In the genomic region with DNA sequence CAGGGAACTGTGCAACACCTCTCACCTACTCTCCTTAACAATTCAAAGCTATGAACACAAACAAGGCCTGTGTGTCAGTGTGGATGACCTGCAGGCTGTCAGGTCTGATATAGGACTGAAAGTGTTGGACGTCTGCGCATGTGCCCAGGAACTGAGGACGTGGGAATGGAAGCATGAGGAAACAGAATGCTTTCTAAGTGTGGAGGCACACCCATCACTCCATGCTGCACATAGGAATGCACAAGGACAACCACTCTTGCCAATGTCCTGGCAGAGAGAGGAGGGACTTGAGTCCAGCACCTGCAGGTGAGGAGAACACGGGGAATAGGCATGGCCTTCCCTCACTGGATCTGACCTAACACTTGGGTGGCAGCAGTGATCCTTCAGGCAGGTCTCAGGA, we compare ENCODE assay signal across 31 cellular contexts.
"Had no signal": no experiment of that assay in that cellular context is flagged by ENCODE, and none has a peak within 500 bp of the region (broad histone marks: within the 10 kb centered on the region; RNA-seq: fewer than 3 reads in every experiment).

No MANE protein-coding gene starts in this region.

- H3K27me3 Mint-ChIP-seq: activated B cell treated with CpG ODN at 0.5 μM for 24 hours; activated CD8-positive, alpha-beta T cell treated with anti-CD3 and anti-CD28 coated beads for 36 hours; activated naive CD8-positive, alpha-beta T cell; activated T-helper 17 cell treated with anti-CD3 and anti-CD28 coated beads, Interleukin-2, amount 50 U/mL, for 72 hours had no signal

- H3K9me3 ChIP-seq: adrenal gland, body of pancreas, colonic mucosa had no signal

- H3K4me3 Mint-ChIP-seq: activated B cell treated with CpG ODN at 0.5 μM for 24 hours; activated CD8-positive, alpha-beta T cell treated with anti-CD3 and anti-CD28 coated beads for 36 hours; activated naive CD8-positive, alpha-beta T cell; activated T-cell treated with anti-CD3 and anti-CD28 coated beads, Interleukin-2, amount 50 U/mL, for 4 hours; activated T-helper 17 cell treated with anti-CD3 and anti-CD28 coated beads, Interleukin-2, amount 50 U/mL, for 72 hours; T-helper 17 cell; T-helper 2 cell treated with Interferon-gamma antibody and Interleukin-4, amounts not matched to agents 5 μg/mL and 100 μg/mL, for 36 hours had no signal

- H3K36me3 ChIP-seq: adrenal gland, cardiac muscle cell, colonic mucosa, WERI-Rb-1 had no signal

- H3K36me3 Mint-ChIP-seq: activated naive CD8-positive, alpha-beta T cell had no signal

- H3K4me1 Mint-ChIP-seq: activated B cell treated with CpG ODN at 0.5 μM for 24 hours; activated T-helper 17 cell treated with anti-CD3 and anti-CD28 coated beads, Interleukin-2, amount 50 U/mL, for 72 hours; T-helper 17 cell had no signal

- H3K27me3 ChIP-seq: adrenal gland, body of pancreas, cardiac muscle cell, colonic mucosa had no signal

- H3K27ac ChIP-seq: adrenal gland, body of pancreas, cardiac muscle cell, colonic mucosa, epithelial cell of prostate, WERI-Rb-1 had no signal

- H3K4me1 ChIP-seq: adrenal gland, body of pancreas, colonic mucosa had no signal

- H3K27ac Mint-ChIP-seq: activated B cell treated with CpG ODN at 0.5 μM for 24 hours; activated CD8-positive, alpha-beta T cell treated with anti-CD3 and anti-CD28 coated beads for 36 hours; activated naive CD8-positive, alpha-beta T cell; activated T-helper 17 cell treated with anti-CD3 and anti-CD28 coated beads, Interleukin-2, amount 50 U/mL, for 72 hours; T-helper 17 cell; T-helper 2 cell treated with Interferon-gamma antibody and Interleukin-4, amounts not matched to agents 5 μg/mL and 100 μg/mL, for 36 hours had no signal

- H3K9me3 Mint-ChIP-seq: activated CD8-positive, alpha-beta T cell treated with anti-CD3 and anti-CD28 coated beads for 36 hours; activated T-cell treated with anti-CD3 and anti-CD28 coated beads, Interleukin-2, amount 50 U/mL, for 4 hours; activated T-helper 17 cell treated with anti-CD3 and anti-CD28 coated beads, Interleukin-2, amount 50 U/mL, for 72 hours had no signal

- DNase-seq: activated B cell treated with CpG ODN at 0.5 μM for 24 hours; activated CD4-positive, alpha-beta T cell treated with anti-CD3 and anti-CD28 coated beads for 48 hours; activated CD4-positive, alpha-beta T cell treated with anti-CD3 and anti-CD28 coated beads, Interleukin-2, amount 50 U/mL, for 1 hour; activated CD4-positive, alpha-beta T cell treated with anti-CD3 and anti-CD28 coated beads, Interleukin-2, amount 50 U/mL, for 48 hours; activated CD8-positive, alpha-beta memory T cell treated with anti-CD3 and anti-CD28 coated beads for 24 hours; activated CD8-positive, alpha-beta T cell treated with anti-CD3 and anti-CD28 coated beads for 36 hours; activated effector memory CD4-positive, alpha-beta T cell treated with Interleukin-2 at 50 U/mL for 16 hours; activated gamma-delta T cell treated with Interleukin-2 at 50 U/mL for 16 hours; activated naive CD4-positive, alpha-beta T cell treated with anti-CD3 and anti-CD28 coated beads, Interleukin-2, amount 50 U/mL, for 16 hours; activated naive CD4-positive, alpha-beta T cell treated with Interleukin-2 at 50 U/mL for 16 hours; activated T-cell treated with anti-CD3 and anti-CD28 coated beads, Interleukin-2, amount 50 U/mL, for 4 hours; adrenal gland; amygdala; aorta; body of pancreas; central memory CD4-positive, alpha-beta T cell; cerebellar nuclear complex; colonic mucosa; effector CD8-positive, alpha-beta T cell; foreskin fibroblast; glutamatergic neuron; T-helper 1 cell; T-helper 17 cell; T1000; WERI-Rb-1 had no signal

- H3K4me3 ChIP-seq: adrenal gland, body of pancreas, cardiac muscle cell, colonic mucosa had no signal

- ATAC-seq: activated CD4-positive, CD25-positive, alpha-beta regulatory T cell treated with anti-CD3 and anti-CD28 coated beads, Interleukin-2, amount 50 U/mL, for 24 hours; activated CD8-positive, alpha-beta T cell treated with anti-CD3 and anti-CD28 coated beads for 36 hours; activated T-cell treated with anti-CD3 and anti-CD28 coated beads, Interleukin-2, amount 50 U/mL, for 4 hours; activated T-helper 17 cell treated with anti-CD3 and anti-CD28 coated beads, Interleukin-2, amount 50 U/mL, for 72 hours; body of pancreas; T-helper 17 cell had no signal
